ENCODE assay signal across 1 cellular context in the genomic region with DNA sequence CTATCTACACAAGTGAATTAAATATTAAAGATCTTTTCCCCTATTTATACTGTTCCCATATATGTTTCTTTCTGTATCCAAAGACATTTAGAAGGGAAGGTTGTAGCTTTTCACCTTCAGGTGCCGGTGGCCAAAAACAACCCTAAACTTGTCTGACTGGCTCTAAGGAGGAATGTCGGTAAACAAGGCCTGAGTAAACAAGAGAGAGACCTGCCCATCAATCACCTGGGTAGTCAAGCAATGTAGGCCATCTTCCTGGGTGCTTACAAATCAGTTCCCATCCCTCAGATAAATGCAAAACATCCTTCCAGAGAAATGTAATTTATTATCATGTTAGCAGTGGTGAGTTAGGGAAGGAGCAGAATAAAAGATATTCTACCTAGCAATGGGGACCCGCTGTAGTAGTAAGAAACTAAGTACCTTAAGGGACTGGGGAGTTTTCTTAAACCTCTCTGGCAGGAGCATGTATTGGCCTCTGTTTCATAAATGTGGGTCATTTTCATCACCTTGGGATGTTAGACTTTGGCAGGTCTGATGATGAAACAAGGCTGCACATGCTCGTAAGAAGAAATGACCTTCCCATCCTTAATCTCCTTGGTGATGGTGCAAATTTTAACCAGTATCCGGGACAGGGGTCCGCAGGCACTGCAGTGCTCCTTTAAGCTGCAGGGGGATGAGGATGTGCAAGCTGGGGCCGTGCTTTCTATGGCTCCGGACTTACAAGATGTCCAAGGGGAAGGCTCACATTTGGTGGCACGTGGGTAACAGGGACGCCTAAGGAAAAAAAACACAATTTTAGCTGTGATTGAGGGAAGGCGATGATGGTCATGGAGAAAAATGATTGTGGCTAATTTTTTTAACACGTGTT.
A peak's percentile ranks its signal among the peaks of the same experiment; 100 is the strongest.
TF ChIP-seq lines count a peak whose summit lies in the region.

No MANE protein-coding gene starts in this region.

TF ChIP-seq in HepG2, 621 proteins besides CTCF, POLR2A, EP300 and RAD21 (continues in another document):
- TF ChIP-seq ZNF572 (CRISPR knock-in tag; IDR thresholded peaks at IDR 0.05) (no peak), PTBP1 (IDR thresholded peaks at IDR 0.05; ENCODE audit: low read depth, low read length, poor library complexity, severe bottlenecking) (no peak), ZNF570 (CRISPR knock-in tag; IDR thresholded peaks at IDR 0.05; ENCODE audit: borderline replicate concordance) (no peak), NR2C2 (CRISPR knock-in tag; IDR thresholded peaks at IDR 0.05; ENCODE audit: borderline replicate concordance) (no peak), ZNF792 (CRISPR knock-in tag; IDR thresholded peaks at IDR 0.05) (peak; percentile 83; the same call in 1 of the 2 replicates), SMARCE1 (IDR thresholded peaks at IDR 0.05; ENCODE audit: borderline replicate concordance) (no peak), IKZF4 (CRISPR knock-in tag; IDR thresholded peaks at IDR 0.05; ENCODE audit: borderline replicate concordance, low read depth, not compliant biosample characterization) (no peak), MXI1 (IDR thresholded peaks at IDR 0.05; ENCODE audit: borderline replicate concordance, low read depth, low read length) (no peak), ZMYM2 (CRISPR knock-in tag; IDR thresholded peaks at IDR 0.05) (no peak), GFI1 (CRISPR knock-in tag; IDR thresholded peaks at IDR 0.05; ENCODE audit: borderline replicate concordance) (peak; percentile 94), ZNF232 (CRISPR knock-in tag; IDR thresholded peaks at IDR 0.05; ENCODE audit: borderline replicate concordance) (no peak), SOX6 (IDR thresholded peaks at IDR 0.05) (no peak), SOX6 (CRISPR knock-in tag; IDR thresholded peaks at IDR 0.05) (peak; percentile 44), MTF1 (CRISPR knock-in tag; IDR thresholded peaks at IDR 0.05) (no peak), ELF3 (CRISPR knock-in tag; IDR thresholded peaks at IDR 0.05) (peak; percentile 86), SRF (IDR thresholded peaks at IDR 0.05; ENCODE audit: low read depth, low read length) (no peak), ZNF350 (CRISPR knock-in tag; IDR thresholded peaks at IDR 0.05; ENCODE audit: borderline replicate concordance, low read depth) (no peak), ZFP37 (CRISPR knock-in tag; IDR thresholded peaks at IDR 0.05; ENCODE audit: borderline replicate concordance) (no peak), PRMT3 (CRISPR knock-in tag; IDR thresholded peaks at IDR 0.05; ENCODE audit: borderline replicate concordance, low read depth) (no peak), ZNF879 (CRISPR knock-in tag; IDR thresholded peaks at IDR 0.05) (no peak), ARID2 (CRISPR knock-in tag; IDR thresholded peaks at IDR 0.05; ENCODE audit: borderline replicate concordance) (peak; percentile 76; the same call in 1 of the 2 replicates), ZNF501 (CRISPR knock-in tag; IDR thresholded peaks at IDR 0.05) (no peak)
- TF ChIP-seq, protein P1, sequence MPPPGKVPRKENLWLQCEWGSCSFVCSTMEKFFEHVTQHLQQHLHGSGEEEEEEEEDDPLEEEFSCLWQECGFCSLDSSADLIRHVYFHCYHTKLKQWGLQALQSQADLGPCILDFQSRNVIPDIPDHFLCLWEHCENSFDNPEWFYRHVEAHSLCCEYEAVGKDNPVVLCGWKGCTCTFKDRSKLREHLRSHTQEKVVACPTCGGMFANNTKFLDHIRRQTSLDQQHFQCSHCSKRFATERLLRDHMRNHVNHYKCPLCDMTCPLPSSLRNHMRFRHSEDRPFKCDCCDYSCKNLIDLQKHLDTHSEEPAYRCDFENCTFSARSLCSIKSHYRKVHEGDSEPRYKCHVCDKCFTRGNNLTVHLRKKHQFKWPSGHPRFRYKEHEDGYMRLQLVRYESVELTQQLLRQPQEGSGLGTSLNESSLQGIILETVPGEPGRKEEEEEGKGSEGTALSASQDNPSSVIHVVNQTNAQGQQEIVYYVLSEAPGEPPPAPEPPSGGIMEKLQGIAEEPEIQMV (CRISPR knock-in tag; IDR thresholded peaks at IDR 0.05; ENCODE audit: low read depth) = no peak
- TF ChIP-seq, protein P2, sequence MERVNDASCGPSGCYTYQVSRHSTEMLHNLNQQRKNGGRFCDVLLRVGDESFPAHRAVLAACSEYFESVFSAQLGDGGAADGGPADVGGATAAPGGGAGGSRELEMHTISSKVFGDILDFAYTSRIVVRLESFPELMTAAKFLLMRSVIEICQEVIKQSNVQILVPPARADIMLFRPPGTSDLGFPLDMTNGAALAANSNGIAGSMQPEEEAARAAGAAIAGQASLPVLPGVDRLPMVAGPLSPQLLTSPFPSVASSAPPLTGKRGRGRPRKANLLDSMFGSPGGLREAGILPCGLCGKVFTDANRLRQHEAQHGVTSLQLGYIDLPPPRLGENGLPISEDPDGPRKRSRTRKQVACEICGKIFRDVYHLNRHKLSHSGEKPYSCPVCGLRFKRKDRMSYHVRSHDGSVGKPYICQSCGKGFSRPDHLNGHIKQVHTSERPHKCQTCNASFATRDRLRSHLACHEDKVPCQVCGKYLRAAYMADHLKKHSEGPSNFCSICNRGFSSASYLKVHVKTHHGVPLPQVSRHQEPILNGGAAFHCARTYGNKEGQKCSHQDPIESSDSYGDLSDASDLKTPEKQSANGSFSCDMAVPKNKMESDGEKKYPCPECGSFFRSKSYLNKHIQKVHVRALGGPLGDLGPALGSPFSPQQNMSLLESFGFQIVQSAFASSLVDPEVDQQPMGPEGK (CRISPR knock-in tag; IDR thresholded peaks at IDR 0.05) = 0 out of 2 replicates have a peak, but pooled peaks have one; percentile 21
- TF ChIP-seq, protein P3, sequence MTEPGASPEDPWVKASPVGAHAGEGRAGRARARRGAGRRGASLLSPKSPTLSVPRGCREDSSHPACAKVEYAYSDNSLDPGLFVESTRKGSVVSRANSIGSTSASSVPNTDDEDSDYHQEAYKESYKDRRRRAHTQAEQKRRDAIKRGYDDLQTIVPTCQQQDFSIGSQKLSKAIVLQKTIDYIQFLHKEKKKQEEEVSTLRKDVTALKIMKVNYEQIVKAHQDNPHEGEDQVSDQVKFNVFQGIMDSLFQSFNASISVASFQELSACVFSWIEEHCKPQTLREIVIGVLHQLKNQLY (CRISPR knock-in tag; IDR thresholded peaks at IDR 0.05) = 0 out of 2 replicates have a peak, but pooled peaks have one; percentile 12
- TF ChIP-seq, protein P4, sequence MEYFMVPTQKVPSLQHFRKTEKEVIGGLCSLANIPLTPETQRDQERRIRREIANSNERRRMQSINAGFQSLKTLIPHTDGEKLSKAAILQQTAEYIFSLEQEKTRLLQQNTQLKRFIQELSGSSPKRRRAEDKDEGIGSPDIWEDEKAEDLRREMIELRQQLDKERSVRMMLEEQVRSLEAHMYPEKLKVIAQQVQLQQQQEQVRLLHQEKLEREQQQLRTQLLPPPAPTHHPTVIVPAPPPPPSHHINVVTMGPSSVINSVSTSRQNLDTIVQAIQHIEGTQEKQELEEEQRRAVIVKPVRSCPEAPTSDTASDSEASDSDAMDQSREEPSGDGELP (IDR thresholded peaks at IDR 0.05; ENCODE audit: borderline replicate concordance, low read depth) = peak; percentile 91
- TF ChIP-seq, protein P5, sequence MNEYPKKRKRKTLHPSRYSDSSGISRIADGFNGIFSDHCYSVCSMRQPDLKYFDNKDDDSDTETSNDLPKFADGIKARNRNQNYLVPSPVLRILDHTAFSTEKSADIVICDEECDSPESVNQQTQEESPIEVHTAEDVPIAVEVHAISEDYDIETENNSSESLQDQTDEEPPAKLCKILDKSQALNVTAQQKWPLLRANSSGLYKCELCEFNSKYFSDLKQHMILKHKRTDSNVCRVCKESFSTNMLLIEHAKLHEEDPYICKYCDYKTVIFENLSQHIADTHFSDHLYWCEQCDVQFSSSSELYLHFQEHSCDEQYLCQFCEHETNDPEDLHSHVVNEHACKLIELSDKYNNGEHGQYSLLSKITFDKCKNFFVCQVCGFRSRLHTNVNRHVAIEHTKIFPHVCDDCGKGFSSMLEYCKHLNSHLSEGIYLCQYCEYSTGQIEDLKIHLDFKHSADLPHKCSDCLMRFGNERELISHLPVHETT (CRISPR knock-in tag; conservative IDR thresholded peaks at IDR 0.05) = no peak; the same call in 1 of the 2 replicates
- TF ChIP-seq, protein P6, sequence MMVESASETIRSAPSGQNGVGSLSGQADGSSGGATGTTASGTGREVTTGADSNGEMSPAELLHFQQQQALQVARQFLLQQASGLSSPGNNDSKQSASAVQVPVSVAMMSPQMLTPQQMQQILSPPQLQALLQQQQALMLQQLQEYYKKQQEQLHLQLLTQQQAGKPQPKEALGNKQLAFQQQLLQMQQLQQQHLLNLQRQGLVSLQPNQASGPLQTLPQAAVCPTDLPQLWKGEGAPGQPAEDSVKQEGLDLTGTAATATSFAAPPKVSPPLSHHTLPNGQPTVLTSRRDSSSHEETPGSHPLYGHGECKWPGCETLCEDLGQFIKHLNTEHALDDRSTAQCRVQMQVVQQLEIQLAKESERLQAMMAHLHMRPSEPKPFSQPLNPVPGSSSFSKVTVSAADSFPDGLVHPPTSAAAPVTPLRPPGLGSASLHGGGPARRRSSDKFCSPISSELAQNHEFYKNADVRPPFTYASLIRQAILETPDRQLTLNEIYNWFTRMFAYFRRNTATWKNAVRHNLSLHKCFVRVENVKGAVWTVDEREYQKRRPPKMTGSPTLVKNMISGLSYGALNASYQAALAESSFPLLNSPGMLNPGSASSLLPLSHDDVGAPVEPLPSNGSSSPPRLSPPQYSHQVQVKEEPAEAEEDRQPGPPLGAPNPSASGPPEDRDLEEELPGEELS (CRISPR knock-in tag; IDR thresholded peaks at IDR 0.05) = peak; percentile 97
- TF ChIP-seq, protein P7, sequence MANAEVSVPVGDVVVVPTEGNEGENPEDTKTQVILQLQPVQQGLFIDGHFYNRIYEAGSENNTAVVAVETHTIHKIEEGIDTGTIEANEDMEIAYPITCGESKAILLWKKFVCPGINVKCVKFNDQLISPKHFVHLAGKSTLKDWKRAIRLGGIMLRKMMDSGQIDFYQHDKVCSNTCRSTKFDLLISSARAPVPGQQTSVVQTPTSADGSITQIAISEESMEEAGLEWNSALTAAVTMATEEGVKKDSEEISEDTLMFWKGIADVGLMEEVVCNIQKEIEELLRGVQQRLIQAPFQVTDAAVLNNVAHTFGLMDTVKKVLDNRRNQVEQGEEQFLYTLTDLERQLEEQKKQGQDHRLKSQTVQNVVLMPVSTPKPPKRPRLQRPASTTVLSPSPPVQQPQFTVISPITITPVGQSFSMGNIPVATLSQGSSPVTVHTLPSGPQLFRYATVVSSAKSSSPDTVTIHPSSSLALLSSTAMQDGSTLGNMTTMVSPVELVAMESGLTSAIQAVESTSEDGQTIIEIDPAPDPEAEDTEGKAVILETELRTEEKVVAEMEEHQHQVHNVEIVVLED (CRISPR knock-in tag; IDR thresholded peaks at IDR 0.05; ENCODE audit: borderline replicate concordance) = no peak
- TF ChIP-seq, protein P8, sequence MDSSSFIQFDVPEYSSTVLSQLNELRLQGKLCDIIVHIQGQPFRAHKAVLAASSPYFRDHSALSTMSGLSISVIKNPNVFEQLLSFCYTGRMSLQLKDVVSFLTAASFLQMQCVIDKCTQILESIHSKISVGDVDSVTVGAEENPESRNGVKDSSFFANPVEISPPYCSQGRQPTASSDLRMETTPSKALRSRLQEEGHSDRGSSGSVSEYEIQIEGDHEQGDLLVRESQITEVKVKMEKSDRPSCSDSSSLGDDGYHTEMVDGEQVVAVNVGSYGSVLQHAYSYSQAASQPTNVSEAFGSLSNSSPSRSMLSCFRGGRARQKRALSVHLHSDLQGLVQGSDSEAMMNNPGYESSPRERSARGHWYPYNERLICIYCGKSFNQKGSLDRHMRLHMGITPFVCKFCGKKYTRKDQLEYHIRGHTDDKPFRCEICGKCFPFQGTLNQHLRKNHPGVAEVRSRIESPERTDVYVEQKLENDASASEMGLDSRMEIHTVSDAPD (CRISPR knock-in tag; IDR thresholded peaks at IDR 0.05) = peak; percentile 51; the same call in 1 of the 2 replicates
- TF ChIP-seq, protein P9, sequence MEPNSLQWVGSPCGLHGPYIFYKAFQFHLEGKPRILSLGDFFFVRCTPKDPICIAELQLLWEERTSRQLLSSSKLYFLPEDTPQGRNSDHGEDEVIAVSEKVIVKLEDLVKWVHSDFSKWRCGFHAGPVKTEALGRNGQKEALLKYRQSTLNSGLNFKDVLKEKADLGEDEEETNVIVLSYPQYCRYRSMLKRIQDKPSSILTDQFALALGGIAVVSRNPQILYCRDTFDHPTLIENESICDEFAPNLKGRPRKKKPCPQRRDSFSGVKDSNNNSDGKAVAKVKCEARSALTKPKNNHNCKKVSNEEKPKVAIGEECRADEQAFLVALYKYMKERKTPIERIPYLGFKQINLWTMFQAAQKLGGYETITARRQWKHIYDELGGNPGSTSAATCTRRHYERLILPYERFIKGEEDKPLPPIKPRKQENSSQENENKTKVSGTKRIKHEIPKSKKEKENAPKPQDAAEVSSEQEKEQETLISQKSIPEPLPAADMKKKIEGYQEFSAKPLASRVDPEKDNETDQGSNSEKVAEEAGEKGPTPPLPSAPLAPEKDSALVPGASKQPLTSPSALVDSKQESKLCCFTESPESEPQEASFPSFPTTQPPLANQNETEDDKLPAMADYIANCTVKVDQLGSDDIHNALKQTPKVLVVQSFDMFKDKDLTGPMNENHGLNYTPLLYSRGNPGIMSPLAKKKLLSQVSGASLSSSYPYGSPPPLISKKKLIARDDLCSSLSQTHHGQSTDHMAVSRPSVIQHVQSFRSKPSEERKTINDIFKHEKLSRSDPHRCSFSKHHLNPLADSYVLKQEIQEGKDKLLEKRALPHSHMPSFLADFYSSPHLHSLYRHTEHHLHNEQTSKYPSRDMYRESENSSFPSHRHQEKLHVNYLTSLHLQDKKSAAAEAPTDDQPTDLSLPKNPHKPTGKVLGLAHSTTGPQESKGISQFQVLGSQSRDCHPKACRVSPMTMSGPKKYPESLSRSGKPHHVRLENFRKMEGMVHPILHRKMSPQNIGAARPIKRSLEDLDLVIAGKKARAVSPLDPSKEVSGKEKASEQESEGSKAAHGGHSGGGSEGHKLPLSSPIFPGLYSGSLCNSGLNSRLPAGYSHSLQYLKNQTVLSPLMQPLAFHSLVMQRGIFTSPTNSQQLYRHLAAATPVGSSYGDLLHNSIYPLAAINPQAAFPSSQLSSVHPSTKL (CRISPR knock-in tag; IDR thresholded peaks at IDR 0.05) = peak; percentile 96
- TF ChIP-seq, protein P10, sequence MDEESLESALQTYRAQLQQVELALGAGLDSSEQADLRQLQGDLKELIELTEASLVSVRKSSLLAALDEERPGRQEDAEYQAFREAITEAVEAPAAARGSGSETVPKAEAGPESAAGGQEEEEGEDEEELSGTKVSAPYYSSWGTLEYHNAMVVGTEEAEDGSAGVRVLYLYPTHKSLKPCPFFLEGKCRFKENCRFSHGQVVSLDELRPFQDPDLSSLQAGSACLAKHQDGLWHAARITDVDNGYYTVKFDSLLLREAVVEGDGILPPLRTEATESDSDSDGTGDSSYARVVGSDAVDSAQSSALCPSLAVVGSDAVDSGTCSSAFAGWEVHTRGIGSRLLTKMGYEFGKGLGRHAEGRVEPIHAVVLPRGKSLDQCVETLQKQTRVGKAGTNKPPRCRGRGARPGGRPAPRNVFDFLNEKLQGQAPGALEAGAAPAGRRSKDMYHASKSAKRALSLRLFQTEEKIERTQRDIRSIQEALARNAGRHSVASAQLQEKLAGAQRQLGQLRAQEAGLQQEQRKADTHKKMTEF (CRISPR knock-in tag; IDR thresholded peaks at IDR 0.05) = peak; percentile 54
